ENCODE assay signal across 1 cellular context in the genomic region with DNA sequence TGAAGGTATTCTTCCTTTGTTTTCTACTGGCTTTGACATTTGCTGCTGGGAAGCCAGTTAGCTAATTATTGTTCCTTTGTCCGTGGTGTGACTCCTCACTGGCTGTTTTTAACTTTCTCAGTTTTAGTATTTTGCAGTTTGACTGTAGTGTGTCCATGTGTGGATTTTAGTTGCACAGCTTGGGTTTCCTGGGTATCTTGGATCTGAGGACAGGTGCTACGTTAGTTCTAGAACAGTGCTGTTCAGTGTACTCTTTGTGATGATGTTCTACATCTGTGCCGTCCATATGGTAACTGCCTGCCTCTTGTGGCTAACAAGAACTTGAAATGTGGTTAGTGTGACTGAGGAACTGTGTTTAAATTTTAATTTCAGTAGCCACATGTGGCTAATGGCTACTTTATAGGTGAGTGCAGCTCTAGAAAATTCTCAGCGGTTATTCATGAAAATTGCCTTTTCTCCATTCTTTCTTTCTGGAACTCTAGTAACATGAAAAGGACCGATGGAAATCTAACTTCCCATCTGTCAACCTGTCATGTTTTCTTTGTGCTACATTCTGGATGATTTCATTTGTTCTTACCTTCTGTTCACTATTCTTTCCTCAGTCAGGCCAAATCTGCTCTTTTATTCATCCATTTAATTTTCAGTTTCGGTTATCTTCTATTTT.
A peak's percentile ranks its signal among the peaks of the same experiment; 100 is the strongest.
TF ChIP-seq lines count a peak whose summit lies in the region.

No MANE protein-coding gene starts in this region.

TF ChIP-seq in K562, 482 proteins besides CTCF, POLR2A, EP300 and RAD21 (continued from another document and continues in another):
- TF ChIP-seq, protein P1, sequence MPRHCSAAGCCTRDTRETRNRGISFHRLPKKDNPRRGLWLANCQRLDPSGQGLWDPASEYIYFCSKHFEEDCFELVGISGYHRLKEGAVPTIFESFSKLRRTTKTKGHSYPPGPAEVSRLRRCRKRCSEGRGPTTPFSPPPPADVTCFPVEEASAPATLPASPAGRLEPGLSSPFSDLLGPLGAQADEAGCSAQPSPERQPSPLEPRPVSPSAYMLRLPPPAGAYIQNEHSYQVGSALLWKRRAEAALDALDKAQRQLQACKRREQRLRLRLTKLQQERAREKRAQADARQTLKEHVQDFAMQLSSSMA (CRISPR knock-in tag; IDR thresholded peaks at IDR 0.05) = no peak
- no peak for TF ChIP-seq EHMT2 (IDR thresholded peaks at IDR 0.05)
- no peak for TF ChIP-seq ZNF263 (CRISPR knock-in tag; IDR thresholded peaks at IDR 0.05; ENCODE audit: borderline replicate concordance)
- TF ChIP-seq TAF9B (IDR thresholded peaks at IDR 0.05; ENCODE audit: partially characterized antibody) = no peak
- 0 out of 2 replicates have a peak, but pooled peaks have one; percentile 18 for TF ChIP-seq NBN (IDR thresholded peaks at IDR 0.05; ENCODE audit: low read depth)
- TF ChIP-seq RAD51 (IDR thresholded peaks at IDR 0.05; ENCODE audit: borderline replicate concordance, low read depth) = no peak
- no peak for TF ChIP-seq FOXJ2 (tag; IDR thresholded peaks at IDR 0.05)
- TF ChIP-seq MIER1 (IDR thresholded peaks at IDR 0.05; ENCODE audit: low read depth) = no peak
- TF ChIP-seq GATAD2A (IDR thresholded peaks at IDR 0.05) = no peak
- TF ChIP-seq, protein P2, sequence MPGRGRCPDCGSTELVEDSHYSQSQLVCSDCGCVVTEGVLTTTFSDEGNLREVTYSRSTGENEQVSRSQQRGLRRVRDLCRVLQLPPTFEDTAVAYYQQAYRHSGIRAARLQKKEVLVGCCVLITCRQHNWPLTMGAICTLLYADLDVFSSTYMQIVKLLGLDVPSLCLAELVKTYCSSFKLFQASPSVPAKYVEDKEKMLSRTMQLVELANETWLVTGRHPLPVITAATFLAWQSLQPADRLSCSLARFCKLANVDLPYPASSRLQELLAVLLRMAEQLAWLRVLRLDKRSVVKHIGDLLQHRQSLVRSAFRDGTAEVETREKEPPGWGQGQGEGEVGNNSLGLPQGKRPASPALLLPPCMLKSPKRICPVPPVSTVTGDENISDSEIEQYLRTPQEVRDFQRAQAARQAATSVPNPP (IDR thresholded peaks at IDR 0.05; ENCODE audit: borderline replicate concordance, insufficient read depth, insufficient read length) = no peak
- no peak for TF ChIP-seq ZNF184 (CRISPR knock-in tag; IDR thresholded peaks at IDR 0.05)
- TF ChIP-seq, protein P3, sequence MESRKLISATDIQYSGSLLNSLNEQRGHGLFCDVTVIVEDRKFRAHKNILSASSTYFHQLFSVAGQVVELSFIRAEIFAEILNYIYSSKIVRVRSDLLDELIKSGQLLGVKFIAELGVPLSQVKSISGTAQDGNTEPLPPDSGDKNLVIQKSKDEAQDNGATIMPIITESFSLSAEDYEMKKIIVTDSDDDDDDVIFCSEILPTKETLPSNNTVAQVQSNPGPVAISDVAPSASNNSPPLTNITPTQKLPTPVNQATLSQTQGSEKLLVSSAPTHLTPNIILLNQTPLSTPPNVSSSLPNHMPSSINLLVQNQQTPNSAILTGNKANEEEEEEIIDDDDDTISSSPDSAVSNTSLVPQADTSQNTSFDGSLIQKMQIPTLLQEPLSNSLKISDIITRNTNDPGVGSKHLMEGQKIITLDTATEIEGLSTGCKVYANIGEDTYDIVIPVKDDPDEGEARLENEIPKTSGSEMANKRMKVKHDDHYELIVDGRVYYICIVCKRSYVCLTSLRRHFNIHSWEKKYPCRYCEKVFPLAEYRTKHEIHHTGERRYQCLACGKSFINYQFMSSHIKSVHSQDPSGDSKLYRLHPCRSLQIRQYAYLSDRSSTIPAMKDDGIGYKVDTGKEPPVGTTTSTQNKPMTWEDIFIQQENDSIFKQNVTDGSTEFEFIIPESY (CRISPR knock-in tag; IDR thresholded peaks at IDR 0.05) = peak; percentile 45; the same call in 1 of the 2 replicates
- TF ChIP-seq FOXA3 (CRISPR knock-in tag; conservative IDR thresholded peaks at IDR 0.05 in 1 of 2, IDR thresholded peaks at IDR 0.05 in 1 of 2) = no peak
- TF ChIP-seq, protein P4, sequence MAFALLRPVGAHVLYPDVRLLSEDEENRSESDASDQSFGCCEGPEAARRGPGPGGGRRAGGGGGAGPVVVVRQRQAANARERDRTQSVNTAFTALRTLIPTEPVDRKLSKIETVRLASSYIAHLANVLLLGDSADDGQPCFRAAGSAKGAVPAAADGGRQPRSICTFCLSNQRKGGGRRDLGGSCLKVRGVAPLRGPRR (CRISPR knock-in tag; IDR thresholded peaks at IDR 0.05) = no peak
- no peak for TF ChIP-seq ZNF174 (CRISPR knock-in tag; IDR thresholded peaks at IDR 0.05)
- no peak for TF ChIP-seq EGR1 (conservative IDR thresholded peaks at IDR 0.05)
- no peak for TF ChIP-seq MGA (IDR thresholded peaks at IDR 0.05)
- TF ChIP-seq DACH1 (IDR thresholded peaks at IDR 0.05; ENCODE audit: partially characterized antibody) = no peak
- TF ChIP-seq NR4A1 (CRISPR knock-in tag; IDR thresholded peaks at IDR 0.05) = no peak
- TF ChIP-seq NR4A1 (tag; IDR thresholded peaks at IDR 0.05) = no peak
- 0 out of 2 replicates have a peak, but pooled peaks have one; percentile 27 for TF ChIP-seq MYC (IDR thresholded peaks at IDR 0.05; ENCODE audit: low read depth, low read length)
- no peak for TF ChIP-seq MYC (CRISPR knock-in tag; IDR thresholded peaks at IDR 0.05; ENCODE audit: borderline replicate concordance, low read depth)
- TF ChIP-seq NRF1 (conservative IDR thresholded peaks at IDR 0.05 in 1 of 2, IDR thresholded peaks at IDR 0.05 in 1 of 2) = no peak
- TF ChIP-seq E2F5 (CRISPR knock-in tag; IDR thresholded peaks at IDR 0.05) = no peak
- TF ChIP-seq RBM34 (IDR thresholded peaks at IDR 0.05; ENCODE audit: borderline replicate concordance, insufficient read depth, low read length) = no peak
- TF ChIP-seq CEBPB (tag; IDR thresholded peaks at IDR 0.05) = no peak
- TF ChIP-seq SRSF1 (IDR thresholded peaks at IDR 0.05; ENCODE audit: low read depth, low read length) = no peak
- no peak for TF ChIP-seq ZNF311 (CRISPR knock-in tag; IDR thresholded peaks at IDR 0.05)
- no peak for TF ChIP-seq CBFA2T2 (conservative IDR thresholded peaks at IDR 0.05)
- no peak for TF ChIP-seq RB1 (IDR thresholded peaks at IDR 0.05; ENCODE audit: low read depth)
- TF ChIP-seq POLR2B (IDR thresholded peaks at IDR 0.05; ENCODE audit: low read depth, partially characterized antibody) = no peak
- no peak for TF ChIP-seq HSF4 (CRISPR knock-in tag; IDR thresholded peaks at IDR 0.05; ENCODE audit: borderline replicate concordance)
- TF ChIP-seq ZZZ3 (IDR thresholded peaks at IDR 0.05) = no peak
- peak in 1 of 2 experiments; percentile 26; a peak in 1 of 3 replicates for TF ChIP-seq CBX3 (IDR thresholded peaks at IDR 0.05; ENCODE audit: borderline replicate concordance in 1 of 2, low read length in 2 of 2)
- no peak for TF ChIP-seq CCAR2 (IDR thresholded peaks at IDR 0.05; ENCODE audit: low read depth, low read length)
- TF ChIP-seq ELK1 (CRISPR knock-in tag; IDR thresholded peaks at IDR 0.05) = no peak
- no peak for TF ChIP-seq ZNF449 (CRISPR knock-in tag; IDR thresholded peaks at IDR 0.05)
- no peak for TF ChIP-seq FOXA1 (IDR thresholded peaks at IDR 0.05; ENCODE audit: borderline replicate concordance)
- TF ChIP-seq, protein P5, sequence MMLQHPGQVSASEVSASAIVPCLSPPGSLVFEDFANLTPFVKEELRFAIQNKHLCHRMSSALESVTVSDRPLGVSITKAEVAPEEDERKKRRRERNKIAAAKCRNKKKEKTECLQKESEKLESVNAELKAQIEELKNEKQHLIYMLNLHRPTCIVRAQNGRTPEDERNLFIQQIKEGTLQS (IDR thresholded peaks at IDR 0.05) = no peak
- TF ChIP-seq, protein P5 (CRISPR knock-in tag; conservative IDR thresholded peaks at IDR 0.05) = no peak
- TF ChIP-seq ZNF134 (CRISPR knock-in tag; conservative IDR thresholded peaks at IDR 0.05) = no peak
- 0 out of 2 replicates have a peak, but pooled peaks have one; percentile 50 for TF ChIP-seq THRAP3 (IDR thresholded peaks at IDR 0.05; ENCODE audit: borderline replicate concordance)
